In genomic region chr1:58249729-58250586, GRCh38 we compare ENCODE assay signal across 8 cellular contexts.
A peak's percentile ranks its signal among the peaks of the same experiment; 100 is the strongest.
DNase-seq lines count a peak whose midpoint lies in the region; ATAC-seq and TF ChIP-seq lines count a peak whose summit lies in the region.

No MANE protein-coding gene starts in this region.

- DNase-seq in EH (ENCODE audit: low read depth) (peak; percentile 64), Right ventricle myocardium superior (peak; percentile 44), occipital lobe (lab: John Stamatoyannopoulos, UW) (peak; percentile 68), HT-29 (ENCODE audit: low spot score) (no peak), NCI-H187 treated with DMSO at 0.1 percent for 48 hours (lab: John Stamatoyannopoulos, UW) (no peak), lower leg skin (ENCODE audit: low spot score in 2 of 2) (no peak)
- DNase-seq in activated CD8-positive, alpha-beta T cell treated with anti-CD3 and anti-CD28 coated beads, Interleukin-2, amount 10 ng/mL, durations not matched to agents 7 days and 5 days = peak; percentile 22

- peak overlapping the region; percentile 35 for H3K4me3 Mint-ChIP-seq in activated CD8-positive, alpha-beta T cell treated with anti-CD3 and anti-CD28 coated beads, Interleukin-2, amount 10 ng/mL, durations not matched to agents 7 days and 5 days

- TF ChIP-seq POLR2A in lower leg skin (IDR thresholded peaks at IDR 0.05) = no peak

- intact Hi-C loops in Right ventricle myocardium superior (cut with DNase I) = no loop called here
- intact Hi-C loops in lower leg skin (cut with DNase I; ENCODE audit: low total_unique reads) = no loop called here

- POLR2A ChIA-PET in activated CD8-positive, alpha-beta T cell treated with anti-CD3 and anti-CD28 coated beads, Interleukin-2, amount 10 ng/mL, durations not matched to agents 7 days and 5 days (lab: Charles Lee) = interaction anchor here (0.6 kb wide), 1 partner anchor 554 kb away, joined by 3 read pairs; no protein-coding TSS in a partner anchor

- no peaks in the 10 kb centered on the region for H3K9me3 Mint-ChIP-seq in activated CD8-positive, alpha-beta T cell treated with anti-CD3 and anti-CD28 coated beads, Interleukin-2, amount 10 ng/mL, durations not matched to agents 7 days and 5 days (ENCODE audit: insufficient read depth)

- H3K4me3 ChIP-seq in lower leg skin (ENCODE audit: low read depth, poor library complexity, severe bottlenecking) = no peak overlapping the region

- no peaks in the 10 kb centered on the region for H3K36me3 Mint-ChIP-seq in activated CD8-positive, alpha-beta T cell treated with anti-CD3 and anti-CD28 coated beads, Interleukin-2, amount 10 ng/mL, durations not matched to agents 7 days and 5 days (ENCODE audit: low read depth)

- no peak overlapping the region for H3K27ac Mint-ChIP-seq in activated CD8-positive, alpha-beta T cell treated with anti-CD3 and anti-CD28 coated beads, Interleukin-2, amount 10 ng/mL, durations not matched to agents 7 days and 5 days

- CTCF ChIA-PET in activated CD8-positive, alpha-beta T cell treated with anti-CD3 and anti-CD28 coated beads, Interleukin-2, amount 10 ng/mL, durations not matched to agents 7 days and 5 days (lab: Charles Lee) = no interaction called here

- 1 to 2% methylated on average over 47 to 52 of the region's 82 CpGs for WGBS in lower leg skin, 2 donors

- ATAC-seq in HG03520 (IDR thresholded peaks at IDR 0.05; ENCODE audit: unreplicated experiment) = peak; percentile 62
- ATAC-seq in activated CD8-positive, alpha-beta T cell treated with anti-CD3 and anti-CD28 coated beads, Interleukin-2, amount 10 ng/mL, durations not matched to agents 7 days and 5 days = peak; percentile 67
- ATAC-seq in Right ventricle myocardium superior (ENCODE audit: poor library complexity) = peak; percentile 82

- peaks cover 41% of the 10 kb centered on the region for H3K27me3 Mint-ChIP-seq in activated CD8-positive, alpha-beta T cell treated with anti-CD3 and anti-CD28 coated beads, Interleukin-2, amount 10 ng/mL, durations not matched to agents 7 days and 5 days (ENCODE audit: low read depth)

- no peak for TF ChIP-seq CTCF in lower leg skin (IDR thresholded peaks at IDR 0.05)

- peaks cover 5% of the 10 kb centered on the region for H3K4me1 Mint-ChIP-seq in activated CD8-positive, alpha-beta T cell treated with anti-CD3 and anti-CD28 coated beads, Interleukin-2, amount 10 ng/mL, durations not matched to agents 7 days and 5 days (ENCODE audit: low read depth)

Comparison
In these comparisons a context has a peak if more than half of its experiments do, and no peak if none do; other contexts are left out.
1. DNase-seq: peak in EH (single experiment), activated CD8-positive, alpha-beta T cell treated with anti-CD3 and anti-CD28 coated beads, Interleukin-2, amount 10 ng/mL, durations not matched to agents 7 days and 5 days (single experiment), Right ventricle myocardium superior (single experiment) and occipital lobe (single experiment); none in HT-29 (single experiment), NCI-H187 treated with DMSO at 0.1 percent for 48 hours (single experiment) and lower leg skin (0 of 2).
2. Peak in every context shown above with its lines, with median percentiles within 50 percentile points of each other: ATAC-seq.